ENCODE assay signal across 21 cellular contexts in the genomic region with DNA sequence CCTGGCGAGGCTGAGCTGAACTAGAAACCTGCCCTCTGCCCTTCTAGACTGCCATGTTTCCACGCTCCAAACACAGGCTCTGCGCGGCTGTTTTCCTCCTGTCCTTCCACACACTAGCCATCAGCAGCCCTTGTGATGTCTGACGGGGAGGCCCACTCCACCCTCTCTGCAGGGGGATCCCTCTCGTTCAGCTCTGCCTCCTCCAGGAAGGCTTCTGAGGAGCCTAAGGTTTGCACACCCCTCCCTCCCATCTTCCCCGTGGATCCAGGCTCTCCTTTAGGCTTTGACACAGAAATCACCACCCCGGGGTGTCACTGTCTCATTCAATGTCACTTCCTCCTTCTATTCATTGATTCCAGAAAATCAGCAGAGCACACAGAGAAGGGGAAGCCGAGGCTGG. TPM values are rescaled to one million over a fixed set of nuclear protein-coding genes. Genes with fewer than 3 reads are reported as not detected.
"Had no signal": no experiment of that assay in that cellular context is flagged by ENCODE, and none has a peak within 500 bp of the region (broad histone marks: within the 10 kb centered on the region; RNA-seq: fewer than 3 reads in every experiment).

No MANE protein-coding gene starts in this region.

- H3K9me3 ChIP-seq: ascending aorta, body of pancreas had no signal

- ATAC-seq: activated CD8-positive, alpha-beta memory T cell treated with anti-CD3 and anti-CD28 coated beads, Interleukin-2, amount 10 ng/mL, durations not matched to agents 7 days and 5 days; activated naive CD4-positive, alpha-beta T cell treated with anti-CD3 and anti-CD28 coated beads, Interleukin-2, amount 50 U/mL, for 72 hours; activated naive CD8-positive, alpha-beta T cell treated with anti-CD3 and anti-CD28 coated beads, Interleukin-2, amount 50 U/mL, for 24 hours; body of pancreas had no signal

- H3K4me3 ChIP-seq: ascending aorta, body of pancreas, PC-9 had no signal

- DNase-seq: activated CD4-positive, alpha-beta T cell treated with anti-CD3 and anti-CD28 coated beads for 48 hours; activated CD4-positive, alpha-beta T cell treated with anti-CD3 and anti-CD28 coated beads, Interleukin-2, amount 50 U/mL, for 4 hours; activated CD4-positive, CD25-positive, alpha-beta regulatory T cell treated with anti-CD3 and anti-CD28 coated beads, Interleukin-2, amount 50 U/mL, for 72 hours; activated CD8-positive, alpha-beta memory T cell treated with anti-CD3 and anti-CD28 coated beads, Interleukin-2, amount 10 ng/mL, durations not matched to agents 7 days and 5 days; activated effector memory CD4-positive, alpha-beta T cell treated with anti-CD3 and anti-CD28 coated beads, Interleukin-2, amount 50 U/mL, for 16 hours; activated naive CD4-positive, alpha-beta T cell treated with Interleukin-2 at 50 U/mL for 16 hours; activated naive CD8-positive, alpha-beta T cell treated with anti-CD3 and anti-CD28 coated beads, Interleukin-2, amount 50 U/mL, for 24 hours; activated T-cell treated with anti-CD3 and anti-CD28 coated beads, Interleukin-2, amount 50 U/mL, for 24 hours; amniotic stem cell; central memory CD4-positive, alpha-beta T cell; NCI-H1694 treated with DMSO at 0.1 percent for 48 hours; NCI-H446 treated with DMSO at 0.1 percent for 48 hours; NCI-H524 treated with DMSO at 0.1 percent for 48 hours; PC-9; SHP77 treated with DMSO at 0.1 percent for 48 hours had no signal

- H3K4me3 Mint-ChIP-seq: activated CD8-positive, alpha-beta memory T cell treated with anti-CD3 and anti-CD28 coated beads, Interleukin-2, amount 10 ng/mL, durations not matched to agents 7 days and 5 days; activated naive CD8-positive, alpha-beta T cell treated with anti-CD3 and anti-CD28 coated beads, Interleukin-2, amount 50 U/mL, for 24 hours; activated T-cell treated with anti-CD3 and anti-CD28 coated beads, Interleukin-2, amount 50 U/mL, for 24 hours; T-helper 1 cell treated with Interleukin-12 subunit alpha and Interleukin-12 subunit beta and Interleukin-4 antibody, amounts not matched to agents 30 μg/mL and 1 μg/mL, for 36 hours had no signal

- H3K27ac Mint-ChIP-seq: activated CD8-positive, alpha-beta memory T cell treated with anti-CD3 and anti-CD28 coated beads, Interleukin-2, amount 10 ng/mL, durations not matched to agents 7 days and 5 days; activated naive CD4-positive, alpha-beta T cell treated with anti-CD3 and anti-CD28 coated beads, Interleukin-2, amount 50 U/mL, for 72 hours; activated naive CD8-positive, alpha-beta T cell treated with anti-CD3 and anti-CD28 coated beads, Interleukin-2, amount 50 U/mL, for 24 hours; activated T-cell treated with anti-CD3 and anti-CD28 coated beads, Interleukin-2, amount 50 U/mL, for 24 hours; T-helper 1 cell treated with Interleukin-12 subunit alpha and Interleukin-12 subunit beta and Interleukin-4 antibody, amounts not matched to agents 30 μg/mL and 1 μg/mL, for 36 hours had no signal

- H3K9me3 Mint-ChIP-seq: activated naive CD8-positive, alpha-beta T cell treated with anti-CD3 and anti-CD28 coated beads, Interleukin-2, amount 50 U/mL, for 24 hours; activated T-cell treated with anti-CD3 and anti-CD28 coated beads, Interleukin-2, amount 50 U/mL, for 24 hours; T-helper 1 cell treated with Interleukin-12 subunit alpha and Interleukin-12 subunit beta and Interleukin-4 antibody, amounts not matched to agents 30 μg/mL and 1 μg/mL, for 36 hours had no signal

- H3K27me3 Mint-ChIP-seq: activated naive CD8-positive, alpha-beta T cell treated with anti-CD3 and anti-CD28 coated beads, Interleukin-2, amount 50 U/mL, for 24 hours had no signal

- H3K36me3 Mint-ChIP-seq: activated CD8-positive, alpha-beta memory T cell treated with anti-CD3 and anti-CD28 coated beads, Interleukin-2, amount 10 ng/mL, durations not matched to agents 7 days and 5 days; activated naive CD4-positive, alpha-beta T cell treated with anti-CD3 and anti-CD28 coated beads, Interleukin-2, amount 50 U/mL, for 72 hours had no signal

- H3K4me1 Mint-ChIP-seq: activated CD8-positive, alpha-beta memory T cell treated with anti-CD3 and anti-CD28 coated beads, Interleukin-2, amount 10 ng/mL, durations not matched to agents 7 days and 5 days; activated naive CD8-positive, alpha-beta T cell treated with anti-CD3 and anti-CD28 coated beads, Interleukin-2, amount 50 U/mL, for 24 hours had no signal

- H2AFZ ChIP-seq: PC-9 had no signal

- H3K4me1 ChIP-seq: ascending aorta, body of pancreas had no signal

- H3K27me3 ChIP-seq: ascending aorta, body of pancreas had no signal

- H3K4me2 ChIP-seq: PC-9 had no signal

- H3K36me3 ChIP-seq: ascending aorta had no signal

- H3K27ac ChIP-seq: ascending aorta, body of pancreas, PC-9 had no signal

RNA-seq across cellular contexts. Expression of a gene that starts 38.6 kb away (rescaled TPM):
- total RNA-seq: activated naive CD4-positive, alpha-beta T cell treated with anti-CD3 and anti-CD28 coated beads, Interleukin-2, amount 50 U/mL, for 72 hours; bronchial epithelial cell; MCF 10A; PC-9 had no signal
